In the genomic region with DNA sequence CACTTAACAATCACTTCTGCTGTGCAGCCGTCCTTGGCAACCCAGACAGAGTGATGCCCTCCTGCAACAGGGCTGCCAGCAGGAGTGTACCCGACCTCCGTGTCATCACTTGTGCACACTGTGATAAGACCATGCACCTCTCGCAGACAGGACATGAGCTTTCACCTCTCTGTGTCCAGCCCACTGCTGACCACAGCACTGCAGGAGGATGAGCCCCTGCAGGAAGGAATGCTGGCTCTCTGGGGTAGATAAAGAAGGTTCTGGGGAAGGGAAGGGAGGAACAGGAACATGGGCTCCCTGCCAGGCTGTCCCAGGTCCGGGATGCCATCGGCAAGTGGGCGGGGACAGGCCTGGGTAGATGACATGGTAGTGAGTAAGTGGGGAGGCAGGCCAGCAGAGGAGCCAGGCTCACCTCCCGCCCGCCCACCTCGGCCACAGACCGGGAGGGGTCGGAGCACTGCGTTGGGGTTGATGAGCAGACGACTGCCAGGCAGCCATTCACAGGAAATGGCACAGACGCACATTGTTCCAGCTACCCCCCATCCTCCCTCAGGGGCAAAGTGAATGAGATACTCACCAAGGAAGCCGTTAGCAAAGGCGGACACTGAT, we compare ENCODE assay signal across 8 cellular contexts.
DNase-seq lines count a peak whose midpoint lies in the region; ATAC-seq lines count a peak whose summit lies in the region.

No MANE protein-coding gene starts in this region.

- DNase-seq in HK-2 (ENCODE audit: unreplicated experiment) (peak; percentile 96), fibroblast of peridontal ligament (ENCODE audit: extremely low read depth) (peak; percentile 53), HUDEP-2 (lab: John Stamatoyannopoulos, UW; ENCODE audit: unreplicated experiment in 76 of 76) (no peak), NCI-H1436 treated with DMSO at 0.1 percent for 48 hours (lab: John Stamatoyannopoulos, UW) (no peak)
- DNase-seq in activated CD8-positive, alpha-beta memory T cell treated with anti-CD3 and anti-CD28 coated beads for 48 hours (ENCODE audit: low read depth in 2 of 3, low spot score in 2 of 3): peak; percentile 70 to 88 (median 73)
- DNase-seq in stimulated activated CD4-positive, alpha-beta T cell treated with anti-CD3 and anti-CD28 coated beads, Interleukin-4, amount 100 ng/mL, for 4 hours: peak; percentile 74 to 92

- ATAC-seq in HG03175 (IDR thresholded peaks at IDR 0.05; ENCODE audit: unreplicated experiment) (no peak), GM19455 (IDR thresholded peaks at IDR 0.05; ENCODE audit: unreplicated experiment) (no peak)

Comparison
In these comparisons a context has a peak if more than half of its experiments do, and no peak if none do; other contexts are left out.
1. DNase-seq: peak in HK-2 (single experiment), activated CD8-positive, alpha-beta memory T cell treated with anti-CD3 and anti-CD28 coated beads for 48 hours (3 of 3), fibroblast of peridontal ligament (single experiment) and stimulated activated CD4-positive, alpha-beta T cell treated with anti-CD3 and anti-CD28 coated beads, Interleukin-4, amount 100 ng/mL, for 4 hours (2 of 2); none in HUDEP-2 (0 of 76) and NCI-H1436 treated with DMSO at 0.1 percent for 48 hours (single experiment).